Comparison of ENCODE assay signal across 8 cellular contexts in genomic region chr4:80215449-80216052, GRCh38. TPM values are rescaled to one million over a fixed set of nuclear protein-coding genes. Genes with fewer than 3 reads are reported as not detected.
DNase-seq lines count a peak whose midpoint lies in the region; ATAC-seq and TF ChIP-seq lines count a peak whose summit lies in the region.

No MANE protein-coding gene starts in this region.

- no peaks in the 10 kb centered on the region for H3K4me1 ChIP-seq in transverse colon

- peak; percentile 57 for TF ChIP-seq CTCF in GM10266 (IDR thresholded peaks at IDR 0.05; ENCODE audit: control insufficient read depth, insufficient read depth, low read depth, missing control alignments)
- TF ChIP-seq CTCF in LNCAP (IDR thresholded peaks at IDR 0.05), result peak; percentile 67
- TF ChIP-seq CTCF in transverse colon (IDR thresholded peaks at IDR 0.05), result peak; percentile 52 to 81 (median 68)

- TF ChIP-seq EP300 in transverse colon (IDR thresholded peaks at IDR 0.05; ENCODE audit: low read depth), result no peak

- TF ChIP-seq POLR2A in transverse colon (IDR thresholded peaks at IDR 0.05), result no peak

- no peak for DNase-seq in GM10266 (ENCODE audit: extremely low spot score)
- peak; percentile 70 for DNase-seq in SKM-1 treated with dmso at 0.1 percent for 144 hours (lab: John Stamatoyannopoulos, UW; ENCODE audit: unreplicated experiment)
- peak; percentile 33 for DNase-seq in glomerular visceral epithelial cell (ENCODE audit: extremely low spot score)
- DNase-seq in transverse colon, result no peak

- intact Hi-C loops in transverse colon (cut with DNase I; ENCODE audit: low total_unique reads), result no loop called here

- H3K36me3 ChIP-seq in transverse colon, result no peaks in the 10 kb centered on the region

- no peak for ATAC-seq in GM18498 (IDR thresholded peaks at IDR 0.05; ENCODE audit: unreplicated experiment)
- no peak for ATAC-seq in GM18520 (IDR thresholded peaks at IDR 0.05; ENCODE audit: unreplicated experiment)
- no peak for ATAC-seq in HG03139 (IDR thresholded peaks at IDR 0.05; ENCODE audit: unreplicated experiment)

- no peak overlapping the region for H3K4me3 ChIP-seq in transverse colon

- H3K27ac ChIP-seq in transverse colon, result no peak overlapping the region

- WGBS in transverse colon (ENCODE audit: low coverage in 1 of 2), 2 donors, result 5 to 7% methylated on average over 5 of the region's 5 CpGs

- in situ Hi-C loops in transverse colon (cut with MboI; ENCODE audit: low pct_ligation_motif_present in 1 of 4, low pct_unique_long_range_greater_than_20kb in 1 of 4, low sequenced_read_pairs in 3 of 4), result loop anchor here (10.0 to 25.0 kb wide), 3 partner anchors 303 to 1261 kb away; no protein-coding TSS in a partner anchor

- peaks cover 35% of the 10 kb centered on the region for H3K27me3 ChIP-seq in transverse colon

- no peaks in the 10 kb centered on the region for H3K9me3 ChIP-seq in transverse colon

RNA-seq across cellular contexts. Expression of gene PRDM8, which starts 18.2 kb away (rescaled TPM):
- 1 to 10 TPM in 3 of 4 donors, under 1 TPM in 1; 0.20 to 5.2 (median 3.2) TPM for total RNA-seq in transverse colon

RNA-seq across cellular contexts. Expression of gene FGF5, which starts 50.9 kb away (rescaled TPM):
- 1 to 10 TPM in 1 of 4 donors, under 1 TPM in 2, not detected in 1; 0.14 to 4.1 (median 0.16) TPM for total RNA-seq in transverse colon

Comparison
In these comparisons a context has a peak if more than half of its experiments do, and no peak if none do; other contexts are left out.
1. DNase-seq: peak in SKM-1 treated with dmso at 0.1 percent for 144 hours (single experiment) and glomerular visceral epithelial cell (single experiment); none in GM10266 (single experiment) and transverse colon (single experiment).
2. Peak in every context shown above with its lines, with median percentiles within 50 percentile points of each other: CTCF ChIP-seq.